24 cellular contexts compared by ENCODE assay signal in the genomic region with DNA sequence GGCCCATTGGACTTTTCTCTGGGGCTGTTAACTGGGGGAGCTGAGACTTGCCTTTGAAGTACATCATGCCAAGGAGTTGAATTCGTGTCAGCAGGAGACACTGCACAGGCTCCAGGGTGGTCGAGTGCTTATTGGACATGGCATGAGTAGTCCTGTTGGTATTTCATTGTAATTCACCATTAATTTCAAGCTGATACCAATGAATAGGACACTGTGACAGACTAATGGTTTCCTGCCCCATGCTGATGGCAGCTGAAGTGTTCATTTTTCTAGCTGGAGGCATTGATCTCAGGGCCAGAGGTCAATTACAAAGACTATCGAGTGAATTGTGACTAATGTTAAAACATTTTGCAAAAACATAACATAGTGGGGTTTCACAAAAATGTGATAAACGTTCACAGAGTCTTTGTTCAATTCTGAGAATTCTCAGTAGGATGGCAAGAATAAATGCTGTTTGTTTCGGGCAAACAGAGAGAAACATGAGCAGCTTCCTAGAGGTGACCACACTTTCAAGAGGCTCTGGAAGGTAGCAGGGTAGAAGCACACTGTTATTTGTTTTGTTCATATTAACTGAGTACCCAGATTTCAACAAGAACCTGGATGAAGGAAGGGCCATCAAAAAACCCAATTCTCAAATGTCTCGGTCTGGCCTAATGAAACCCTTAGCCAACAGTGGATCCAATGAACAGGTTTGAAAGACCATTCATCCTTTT.
A peak's percentile ranks its signal among the peaks of the same experiment; 100 is the strongest.
DNase-seq lines count a peak whose midpoint lies in the region; ATAC-seq and TF ChIP-seq lines count a peak whose summit lies in the region.
"Had no signal": no experiment of that assay in that cellular context is flagged by ENCODE, and none has a peak within 500 bp of the region (broad histone marks: within the 10 kb centered on the region; RNA-seq: fewer than 3 reads in every experiment).

No MANE protein-coding gene starts in this region.

- H3K4me3 ChIP-seq in dorsolateral prefrontal cortex (no peak overlapping the region), transverse colon (no peak overlapping the region)
- H3K4me3 ChIP-seq: hepatocyte, upper lobe of left lung had no signal

- H3K36me3 ChIP-seq in transverse colon, result no peaks in the 10 kb centered on the region
- H3K36me3 ChIP-seq: upper lobe of left lung, WERI-Rb-1 had no signal

- 74 to 76% methylated on average over 4 to 6 of the region's 6 CpGs for WGBS in transverse colon (ENCODE audit: low coverage in 1 of 2), 2 donors

- DNase-seq in GM04503 (ENCODE audit: low read depth), result peak; percentile 38
- DNase-seq in NCI-H2107 (lab: John Stamatoyannopoulos, UW), result peak; percentile 19
- DNase-seq in progenitor cell of endocrine pancreas (ENCODE audit: low spot score, unreplicated experiment), result no peak
- no peak for DNase-seq in dorsolateral prefrontal cortex
- no peak for DNase-seq in activated CD4-positive, alpha-beta T cell treated with anti-CD3 and anti-CD28 coated beads, Interleukin-2, amount 50 U/mL, for 48 hours
- DNase-seq in transverse colon, result no peak
- DNase-seq: activated CD4-positive, alpha-beta memory T cell treated with anti-CD3 and anti-CD28 coated beads, Interleukin-2, amount 10 ng/mL, durations not matched to agents 7 days and 5 days; activated naive CD8-positive, alpha-beta T cell treated with anti-CD3 and anti-CD28 coated beads, Interleukin-2, amount 10 ng/mL, durations not matched to agents 7 days and 5 days; caudate nucleus; DND-41; effector CD4-positive, alpha-beta T cell; KBM-7; kidney glomerular epithelial cell; NCI-H1092; NCI-H2171 treated with DMSO at 0.1 percent for 48 hours; stimulated activated CD4-positive, alpha-beta T cell treated with anti-CD3 and anti-CD28 coated beads, Interleukin-15, amount 100 ng/mL, for 24 hours; stimulated activated naive CD4-positive, alpha-beta T cell; WERI-Rb-1 had no signal

- no peaks in the 10 kb centered on the region for H3K9me3 ChIP-seq in transverse colon
- H3K9me3 ChIP-seq: upper lobe of left lung had no signal

- TF ChIP-seq EP300 in transverse colon (IDR thresholded peaks at IDR 0.05; ENCODE audit: low read depth), result no peak

- H3K4me1 Mint-ChIP-seq in brain, result peaks cover 26% of the 10 kb centered on the region
- peaks cover 9% of the 10 kb centered on the region for H3K4me1 Mint-ChIP-seq in progenitor cell of endocrine pancreas (ENCODE audit: low read depth)
- H3K4me1 Mint-ChIP-seq: activated CD4-positive, alpha-beta memory T cell treated with anti-CD3 and anti-CD28 coated beads, Interleukin-2, amount 10 ng/mL, durations not matched to agents 7 days and 5 days; activated naive CD8-positive, alpha-beta T cell treated with anti-CD3 and anti-CD28 coated beads, Interleukin-2, amount 10 ng/mL, durations not matched to agents 7 days and 5 days; CD14-positive monocyte had no signal

- H3K27me3 ChIP-seq in dorsolateral prefrontal cortex, result peaks cover 0 to 21% (median 0%) of the 10 kb centered on the region in 45 donors
- H3K27me3 ChIP-seq in transverse colon, result no peaks in the 10 kb centered on the region
- H3K27me3 ChIP-seq: hepatocyte, upper lobe of left lung had no signal

- H3K9me3 Mint-ChIP-seq in brain, result peaks cover 0 to 7% (median 3%) of the 10 kb centered on the region in 5 experiments
- no peaks in the 10 kb centered on the region for H3K9me3 Mint-ChIP-seq in progenitor cell of endocrine pancreas (ENCODE audit: low read depth)
- H3K9me3 Mint-ChIP-seq: activated CD4-positive, alpha-beta memory T cell treated with anti-CD3 and anti-CD28 coated beads, Interleukin-2, amount 10 ng/mL, durations not matched to agents 7 days and 5 days; activated naive CD8-positive, alpha-beta T cell treated with anti-CD3 and anti-CD28 coated beads, Interleukin-2, amount 10 ng/mL, durations not matched to agents 7 days and 5 days; activated T-helper 1 cell treated with anti-CD3 and anti-CD28 coated beads, Interleukin-12 subunit alpha, Interleukin-12 subunit beta, Interleukin-2, Interleukin-4 antibody, amounts not matched to agents 30 ng/mL and 10 ng/mL and 1 ng/mL, durations not matched to agents 14 hours and 24 hours and 36 hours had no signal

- H3K36me3 Mint-ChIP-seq in brain (no peaks in the 10 kb centered on the region), progenitor cell of endocrine pancreas (ENCODE audit: insufficient read depth) (no peaks in the 10 kb centered on the region)
- H3K36me3 Mint-ChIP-seq: activated naive CD8-positive, alpha-beta T cell treated with anti-CD3 and anti-CD28 coated beads, Interleukin-2, amount 10 ng/mL, durations not matched to agents 7 days and 5 days; CD14-positive monocyte had no signal

- H3K27me3 Mint-ChIP-seq in brain (no peaks in the 10 kb centered on the region), progenitor cell of endocrine pancreas (peaks cover 13% of the 10 kb centered on the region)

- no peak overlapping the region for H3K4me3 Mint-ChIP-seq in brain
- H3K4me3 Mint-ChIP-seq in progenitor cell of endocrine pancreas (ENCODE audit: low read depth), result no peak overlapping the region
- H3K4me3 Mint-ChIP-seq: activated CD4-positive, alpha-beta memory T cell treated with anti-CD3 and anti-CD28 coated beads, Interleukin-2, amount 10 ng/mL, durations not matched to agents 7 days and 5 days; activated naive CD8-positive, alpha-beta T cell treated with anti-CD3 and anti-CD28 coated beads, Interleukin-2, amount 10 ng/mL, durations not matched to agents 7 days and 5 days; activated T-helper 1 cell treated with anti-CD3 and anti-CD28 coated beads, Interleukin-12 subunit alpha, Interleukin-12 subunit beta, Interleukin-2, Interleukin-4 antibody, amounts not matched to agents 30 ng/mL and 10 ng/mL and 1 ng/mL, durations not matched to agents 14 hours and 24 hours and 36 hours; CD14-positive monocyte had no signal

- no peak for TF ChIP-seq POLR2A in transverse colon (IDR thresholded peaks at IDR 0.05)

- H3K27ac ChIP-seq in dorsolateral prefrontal cortex (no peak overlapping the region), transverse colon (no peak overlapping the region)
- H3K27ac ChIP-seq: hepatocyte, upper lobe of left lung, WERI-Rb-1 had no signal

- no peak for ATAC-seq in HG03135 (IDR thresholded peaks at IDR 0.05; ENCODE audit: unreplicated experiment)

- peak overlapping the region in 3 of 5 experiments; percentile 14 to 71 (median 38) for H3K27ac Mint-ChIP-seq in brain
- H3K27ac Mint-ChIP-seq in progenitor cell of endocrine pancreas, result peak overlapping the region; percentile 59
- H3K27ac Mint-ChIP-seq: activated CD4-positive, alpha-beta memory T cell treated with anti-CD3 and anti-CD28 coated beads, Interleukin-2, amount 10 ng/mL, durations not matched to agents 7 days and 5 days; activated naive CD8-positive, alpha-beta T cell treated with anti-CD3 and anti-CD28 coated beads, Interleukin-2, amount 10 ng/mL, durations not matched to agents 7 days and 5 days; activated T-helper 1 cell treated with anti-CD3 and anti-CD28 coated beads, Interleukin-12 subunit alpha, Interleukin-12 subunit beta, Interleukin-2, Interleukin-4 antibody, amounts not matched to agents 30 ng/mL and 10 ng/mL and 1 ng/mL, durations not matched to agents 14 hours and 24 hours and 36 hours; CD14-positive monocyte had no signal

- H3K4me1 ChIP-seq in transverse colon, result no peaks in the 10 kb centered on the region
- H3K4me1 ChIP-seq: upper lobe of left lung had no signal

- no peak for TF ChIP-seq CTCF in brain (conservative IDR thresholded peaks at IDR 0.05)
- no peak for TF ChIP-seq CTCF in progenitor cell of endocrine pancreas (IDR thresholded peaks at IDR 0.05; ENCODE audit: unreplicated experiment)
- no peak for TF ChIP-seq CTCF in dorsolateral prefrontal cortex (IDR thresholded peaks at IDR 0.05 in 54 of 56, conservative IDR thresholded peaks at IDR 0.05 in 2 of 56; ENCODE audit: low read depth in 1 of 56, partially characterized antibody in 56 of 56)
- no peak for TF ChIP-seq CTCF in transverse colon (IDR thresholded peaks at IDR 0.05)

- intact Hi-C loops in dorsolateral prefrontal cortex (cut with DNase I), result no loop called here
- intact Hi-C loops in transverse colon (cut with DNase I; ENCODE audit: low total_unique reads), result no loop called here

- in situ Hi-C loops in transverse colon (cut with MboI; ENCODE audit: low pct_ligation_motif_present in 1 of 4, low pct_unique_long_range_greater_than_20kb in 1 of 4, low sequenced_read_pairs in 3 of 4), result no loop called here

Comparison
In these comparisons a context has a peak if more than half of its experiments do, and no peak if none do; other contexts are left out.
1. DNase-seq: peak in GM04503 (single experiment) and NCI-H2107 (single experiment); none in progenitor cell of endocrine pancreas (single experiment), dorsolateral prefrontal cortex (0 of 10), activated CD4-positive, alpha-beta T cell treated with anti-CD3 and anti-CD28 coated beads, Interleukin-2, amount 50 U/mL, for 48 hours (0 of 2) and transverse colon (single experiment).